Comparison of ENCODE assay signal across 8 cellular contexts in genomic region chrX:41759817-41760216, GRCh38. TPM values are rescaled to one million over a fixed set of nuclear protein-coding genes. Genes with fewer than 3 reads are reported as not detected.
DNase-seq lines count a peak whose midpoint lies in the region; ATAC-seq, FAIRE-seq and TF ChIP-seq lines count a peak whose summit lies in the region.

No MANE protein-coding gene starts in this region.

- H3K9me1 ChIP-seq in keratinocyte (ENCODE audit: control insufficient read depth, extremely low read depth, insufficient read depth, low read length) = no peaks in the 10 kb centered on the region

- H3K79me2 ChIP-seq in H9 (ENCODE audit: insufficient read depth, low read length) (peaks cover 2% of the 10 kb centered on the region; the same call in 1 of the 2 replicates), keratinocyte (ENCODE audit: control insufficient read depth, insufficient read depth, low read length) (no peaks in the 10 kb centered on the region)

- no peak overlapping the region for H3K14ac ChIP-seq in H9 (ENCODE audit: insufficient read depth, low read length)

- no peaks in the 10 kb centered on the region for H3K23me2 ChIP-seq in H9 (ENCODE audit: insufficient read length, low read depth, low read length, poor library complexity, severe bottlenecking)

- H3K27ac ChIP-seq in H9 (ENCODE audit: insufficient read length, low read depth, low read length) = no peak overlapping the region
- no peak overlapping the region for H3K27ac ChIP-seq in keratinocyte (ENCODE audit: control insufficient read depth, insufficient read depth, low read length)

- H3K4me1 ChIP-seq in H9 (ENCODE audit: insufficient read depth, low read length) = no peaks in the 10 kb centered on the region; the same call in 1 of the 2 replicates
- no peaks in the 10 kb centered on the region for H3K4me1 ChIP-seq in keratinocyte (ENCODE audit: control insufficient read depth, extremely low read depth, insufficient read depth, low read length)

- H3K4me3 Mint-ChIP-seq in H9 = no peak overlapping the region

- H3K9ac ChIP-seq in H9 (ENCODE audit: extremely low read depth, insufficient read length, low read length) (no peak overlapping the region), keratinocyte (ENCODE audit: control insufficient read depth, extremely low read depth, insufficient read depth, low read length) (no peak overlapping the region)

- no CpG with 5 or more reads among the region's 3 CpGs for WGBS in H9 (ENCODE audit: extremely low coverage, insufficient read length, low lambda C conversion rate)

- H3T11ph ChIP-seq in H9 (ENCODE audit: low read length) = no peak overlapping the region

- no peaks in the 10 kb centered on the region for H3K79me1 ChIP-seq in H9 (ENCODE audit: insufficient read depth, low read depth, low read length, poor library complexity, severe bottlenecking)

- H3K4me2 ChIP-seq in H9 (ENCODE audit: insufficient read depth, insufficient read length, low read length) = no peak overlapping the region
- H3K4me2 ChIP-seq in keratinocyte (ENCODE audit: control insufficient read depth, extremely low read depth, insufficient read depth, low read depth, low read length) = no peak overlapping the region

- no peaks in the 10 kb centered on the region for H3K36me3 ChIP-seq in keratinocyte (ENCODE audit: control insufficient read depth in 2 of 2, extremely low read depth in 1 of 2, insufficient read depth in 2 of 2, low read length in 2 of 2)

- peaks cover 3 to 4% of the 10 kb centered on the region in 2 experiments; a peak in 2 of 4 replicates for H3K4me1 Mint-ChIP-seq in H9

- H3K9me3 ChIP-seq in H9 (ENCODE audit: control insufficient read depth, low read depth, low read length) = no peaks in the 10 kb centered on the region
- H3K9me3 ChIP-seq in keratinocyte (ENCODE audit: control insufficient read depth, low read depth, low read length) = no peaks in the 10 kb centered on the region

- no peak overlapping the region for H2BK15ac ChIP-seq in H9 (ENCODE audit: low read depth, low read length)

- no peak overlapping the region for H2AK5ac ChIP-seq in H9 (ENCODE audit: insufficient read length, low read length)

- H3K27me3 Mint-ChIP-seq in H9 (ENCODE audit: low read depth) = no peaks in the 10 kb centered on the region

- H4K20me1 ChIP-seq in H9 (ENCODE audit: control insufficient read depth, insufficient read depth, insufficient read length) (no peaks in the 10 kb centered on the region), keratinocyte (ENCODE audit: control insufficient read depth, extremely low read depth, insufficient read depth, low read length) (no peaks in the 10 kb centered on the region)

- H3K4ac ChIP-seq in H9 (ENCODE audit: low read depth, low read length) = no peak overlapping the region

- H2AFZ ChIP-seq in H9 (ENCODE audit: low read length) (no peak overlapping the region), keratinocyte (ENCODE audit: control insufficient read depth, low read length) (no peak overlapping the region)

- H3K27ac Mint-ChIP-seq in H9 = no peak overlapping the region; a peak in 1 of 7 replicates

- TF ChIP-seq CTCF in H9 (conservative IDR thresholded peaks at IDR 0.05) (peak; percentile 73), WI38 (IDR thresholded peaks at IDR 0.05; ENCODE audit: low read depth, low read length) (peak; percentile 41; the same call in 1 of the 2 replicates), keratinocyte (optimal IDR thresholded peaks at IDR 0.05 in 1 of 3, IDR thresholded peaks at IDR 0.05 in 1 of 3, conservative IDR thresholded peaks at IDR 0.05 in 1 of 3; ENCODE audit: extremely low read depth in 1 of 3, insufficient read depth in 2 of 3, low read length in 3 of 3) (peak in 2 of 3 experiments; percentile 35 to 45)

- H3K27me3 ChIP-seq in H9 (ENCODE audit: insufficient read depth, low read length) = no peaks in the 10 kb centered on the region
- no peaks in the 10 kb centered on the region for H3K27me3 ChIP-seq in keratinocyte (ENCODE audit: control insufficient read depth, extremely low read depth, insufficient read depth, low read length)

- H4K8ac ChIP-seq in H9 (replicated peaks; ENCODE audit: insufficient read length, low read depth, low read length) = no peak overlapping the region

- DNase-seq in Ammon's horn (ENCODE audit: low spot score) (peak; percentile 20), H9 (no peak), keratinocyte (ENCODE audit: low read depth, low spot score) (no peak), kidney glomerular epithelial cell (lab: John Stamatoyannopoulos, UW) (no peak), NCI-H1105 treated with DMSO at 0.1 percent for 48 hours (lab: John Stamatoyannopoulos, UW) (no peak), amygdala (lab: John Stamatoyannopoulos, UW) (no peak)

- no peak overlapping the region for H2BK120ac ChIP-seq in H9 (ENCODE audit: low read depth, low read length, poor library complexity, severe bottlenecking)

- no peak overlapping the region for H4K91ac ChIP-seq in H9 (ENCODE audit: insufficient read length, low read depth, low read length)

- H2BK20ac ChIP-seq in H9 (ENCODE audit: low read depth, low read length, poor library complexity, severe bottlenecking) = no peak overlapping the region

- dilution Hi-C loops in keratinocyte (cut with MboI; ENCODE audit: extremely low pct_ligation_motif_present, low sequenced_read_pairs) = no loop called here

- H3K23ac ChIP-seq in H9 (ENCODE audit: insufficient read length, low read depth, low read length) = no peak overlapping the region

- no peak overlapping the region for H2BK12ac ChIP-seq in H9 (ENCODE audit: insufficient read length, low read depth, low read length)

- FAIRE-seq in keratinocyte (lab: Jason Lieb, UNC) = no peak

- no peak overlapping the region for H2BK5ac ChIP-seq in H9 (ENCODE audit: insufficient read length, low read length)

- no peak overlapping the region for H4K5ac ChIP-seq in H9 (ENCODE audit: insufficient read length, low read depth, low read length)

- no peak overlapping the region for H3K18ac ChIP-seq in H9 (ENCODE audit: insufficient read length, low read depth, low read length)

- ATAC-seq in GM21529 (IDR thresholded peaks at IDR 0.05; ENCODE audit: unreplicated experiment) = no peak

- H3K9me3 Mint-ChIP-seq in H9 = peaks cover 48 to 66% of the 10 kb centered on the region in 2 experiments

- no peak overlapping the region for H3K4me3 ChIP-seq in WI38 (ENCODE audit: low read depth, low read length)
- no peak overlapping the region for H3K4me3 ChIP-seq in keratinocyte (ENCODE audit: control insufficient read depth in 2 of 3, extremely low read depth in 1 of 3, insufficient read depth in 2 of 3, low read depth in 1 of 3, low read length in 3 of 3)

- H3K56ac ChIP-seq in H9 (ENCODE audit: insufficient read length, low read depth, low read length) = no peak overlapping the region

- no peaks in the 10 kb centered on the region; a peak in 1 of 7 replicates for H3K36me3 Mint-ChIP-seq in H9 (ENCODE audit: insufficient read depth in 1 of 3, low read depth in 3 of 3)

RNA-seq across cellular contexts. Expression of gene GPR82, which starts 35.8 kb away (rescaled TPM):
- not detected in 2 replicates for total RNA-seq in H9 (2021)
- not detected in 3 replicates for polyA plus RNA-seq in keratinocyte
- not detected for polyA plus RNA-seq in keratinocyte (2011; ENCODE audit: low read depth)
- not detected in 2 replicates for polyA plus RNA-seq in keratinocyte (2011; cell fraction: cytosol; rRNA removed)
- not detected in 2 replicates for polyA plus RNA-seq in keratinocyte (2011; cell fraction: nucleus; rRNA removed)
- 0.06 TPM in 1 of 2 replicates, not detected in the other for polyA plus RNA-seq in keratinocyte (2012; ENCODE audit: low replicate concordance)
- polyA minus RNA-seq in keratinocyte = 0.06 TPM in 1 of 3 replicates, not detected in the others
- not detected for polyA minus RNA-seq in keratinocyte (2011; cell fraction: cytosol; rRNA and poly(A)+ RNA removed)
- not detected in 2 replicates for polyA minus RNA-seq in keratinocyte (2011; cell fraction: nucleus; rRNA and poly(A)+ RNA removed)
